In the genomic region with DNA sequence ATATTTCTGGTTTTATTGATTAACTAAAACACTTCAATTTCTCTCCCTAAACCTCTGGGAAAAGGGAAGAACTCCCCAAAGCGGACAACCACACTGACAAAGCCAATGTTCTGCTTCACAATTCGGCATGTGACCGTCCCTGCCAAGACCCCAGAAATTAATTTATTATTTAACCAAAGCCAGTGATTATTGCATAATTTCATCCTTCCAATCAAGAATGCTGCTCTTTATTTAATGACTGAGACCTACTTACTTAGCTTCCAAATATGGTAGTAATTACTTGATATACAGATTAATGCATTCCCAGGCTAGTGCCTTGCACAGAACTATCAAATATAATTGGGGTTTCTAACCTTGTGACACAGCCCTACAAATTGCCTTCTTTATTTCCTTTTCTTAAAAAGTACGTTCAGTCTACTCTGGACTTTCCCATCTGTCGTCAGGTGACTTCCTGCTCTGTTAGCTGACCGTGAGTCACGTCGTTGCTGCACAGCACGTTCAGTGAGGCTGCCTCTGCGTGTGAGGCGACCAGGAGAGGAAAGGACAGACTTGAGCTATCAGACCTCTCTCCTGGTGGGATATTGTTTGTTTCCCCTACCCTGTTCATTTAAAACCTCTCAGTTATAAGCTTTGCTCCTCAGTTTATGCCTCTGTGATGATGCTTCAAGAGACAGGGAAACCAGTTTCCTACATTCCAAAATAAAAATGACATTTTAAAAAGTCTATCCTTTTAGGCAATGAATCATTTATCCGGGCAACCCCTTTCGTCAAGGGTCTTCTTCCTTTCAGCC, we compare ENCODE assay signal across 8 cellular contexts. TPM values are rescaled to one million over a fixed set of nuclear protein-coding genes. Genes with fewer than 3 reads are reported as not detected.
DNase-seq lines count a peak whose midpoint lies in the region; ATAC-seq lines count a peak whose summit lies in the region.

No MANE protein-coding gene starts in this region.

- no peaks in the 10 kb centered on the region for H3K9me3 ChIP-seq in CD4-positive, CD25-positive, alpha-beta regulatory T cell (ENCODE audit: control insufficient read depth in 2 of 2, low read length in 2 of 2)

- no peaks in the 10 kb centered on the region for H3K27me3 ChIP-seq in CD4-positive, CD25-positive, alpha-beta regulatory T cell (ENCODE audit: control insufficient read depth, insufficient read depth, low read length)

- no peaks in the 10 kb centered on the region for H3K36me3 ChIP-seq in CD4-positive, CD25-positive, alpha-beta regulatory T cell (ENCODE audit: control insufficient read depth, insufficient read depth, low read length)

- peak overlapping the region; percentile 91 for H3K27ac ChIP-seq in CD4-positive, CD25-positive, alpha-beta regulatory T cell (ENCODE audit: insufficient read depth, low read length, poor library complexity, severe bottlenecking)

- peaks cover 0 to 4% (median 0%) of the 10 kb centered on the region in 7 donors for H3K9me3 Mint-ChIP-seq in CD4-positive, CD25-positive, alpha-beta regulatory T cell
- H3K9me3 Mint-ChIP-seq in activated naive CD8-positive, alpha-beta T cell treated with anti-CD3 and anti-CD28 coated beads for 36 hours, result peaks cover 9% of the 10 kb centered on the region

- no peaks in the 10 kb centered on the region for H3K36me3 Mint-ChIP-seq in CD4-positive, CD25-positive, alpha-beta regulatory T cell
- H3K36me3 Mint-ChIP-seq in activated naive CD8-positive, alpha-beta T cell treated with anti-CD3 and anti-CD28 coated beads for 36 hours, result peaks cover 10% of the 10 kb centered on the region

- DNase-seq in CD4-positive, CD25-positive, alpha-beta regulatory T cell, result peak; percentile 67 to 90 (median 82)
- DNase-seq in SW480 (ENCODE audit: low spot score) (peak; percentile 54), hepatic stellate cell (ENCODE audit: low spot score) (peak; percentile 78), NCI-H1092 treated with DMSO at 0.1 percent for 48 hours (lab: John Stamatoyannopoulos, UW) (no peak)
- DNase-seq in activated naive CD8-positive, alpha-beta T cell treated with anti-CD3 and anti-CD28 coated beads for 36 hours, result peak; percentile 84
- DNase-seq in stimulated activated CD4-positive, alpha-beta T cell treated with anti-CD3 and anti-CD28 coated beads, Interleukin-1b, Interleukin-23, amount 100 ng/mL, for 24 hours (ENCODE audit: low read depth in 4 of 4, low spot score in 1 of 4), result peak; percentile 40 to 70 (median 62)

- H3K4me1 ChIP-seq in CD4-positive, CD25-positive, alpha-beta regulatory T cell (ENCODE audit: control insufficient read depth, insufficient read depth, low read length, poor library complexity, severe bottlenecking), result peaks cover 37% of the 10 kb centered on the region

- peak; percentile 92 to 95 for ATAC-seq in CD4-positive, CD25-positive, alpha-beta regulatory T cell (ENCODE audit: low read depth in 2 of 2)
- ATAC-seq in GM19372 (IDR thresholded peaks at IDR 0.05; ENCODE audit: low read depth, unreplicated experiment) (peak; percentile 97), HG03457 (IDR thresholded peaks at IDR 0.05; ENCODE audit: unreplicated experiment) (peak; percentile 93)

- peak overlapping the region; percentile 97 to 100 (median 99) for H3K27ac Mint-ChIP-seq in CD4-positive, CD25-positive, alpha-beta regulatory T cell
- H3K27ac Mint-ChIP-seq in activated naive CD8-positive, alpha-beta T cell treated with anti-CD3 and anti-CD28 coated beads for 36 hours, result peak overlapping the region; percentile 98

- peak overlapping the region; percentile 61 for H3K4me3 ChIP-seq in CD4-positive, CD25-positive, alpha-beta regulatory T cell (ENCODE audit: low read depth, low read length)

- no peaks in the 10 kb centered on the region for H3K27me3 Mint-ChIP-seq in CD4-positive, CD25-positive, alpha-beta regulatory T cell
- no peaks in the 10 kb centered on the region for H3K27me3 Mint-ChIP-seq in activated naive CD8-positive, alpha-beta T cell treated with anti-CD3 and anti-CD28 coated beads for 36 hours

- H3K4me1 Mint-ChIP-seq in CD4-positive, CD25-positive, alpha-beta regulatory T cell, result peaks cover 36 to 49% (median 44%) of the 10 kb centered on the region in 4 donors
- H3K4me1 Mint-ChIP-seq in activated naive CD8-positive, alpha-beta T cell treated with anti-CD3 and anti-CD28 coated beads for 36 hours, result peaks cover 75% of the 10 kb centered on the region

- H3K4me3 Mint-ChIP-seq in CD4-positive, CD25-positive, alpha-beta regulatory T cell, result peak overlapping the region; percentile 37 to 87 (median 69)
- peak overlapping the region; percentile 69 for H3K4me3 Mint-ChIP-seq in activated naive CD8-positive, alpha-beta T cell treated with anti-CD3 and anti-CD28 coated beads for 36 hours

RNA-seq across cellular contexts. Expression of a gene that starts 55.7 kb away (rescaled TPM):
- 3,783 TPM for total RNA-seq in CD4-positive, CD25-positive, alpha-beta regulatory T cell
- 100 to 1,000 TPM in 2 of 4 donors, 10 to 100 TPM in 2; 70.5 to 103 (median 86.4) TPM for polyA plus RNA-seq in CD4-positive, CD25-positive, alpha-beta regulatory T cell
- 100 to 1,000 TPM; 214 to 222 TPM for total RNA-seq in activated naive CD8-positive, alpha-beta T cell treated with anti-CD3 and anti-CD28 coated beads for 36 hours

Comparison
In these comparisons a context has a peak if more than half of its experiments do, and no peak if none do; other contexts are left out.
1. RNA of a gene that starts 55.7 kb away (total RNA-seq): 3,783 TPM in CD4-positive, CD25-positive, alpha-beta regulatory T cell (single experiment); 214 to 222 TPM in activated naive CD8-positive, alpha-beta T cell treated with anti-CD3 and anti-CD28 coated beads for 36 hours; every median in the first group is over 10 times any median in the second.
2. Peak in every context shown above with its lines, with median percentiles within 50 percentile points of each other: ATAC-seq.